Comparison of ENCODE assay signal across 8 cellular contexts in the genomic region with DNA sequence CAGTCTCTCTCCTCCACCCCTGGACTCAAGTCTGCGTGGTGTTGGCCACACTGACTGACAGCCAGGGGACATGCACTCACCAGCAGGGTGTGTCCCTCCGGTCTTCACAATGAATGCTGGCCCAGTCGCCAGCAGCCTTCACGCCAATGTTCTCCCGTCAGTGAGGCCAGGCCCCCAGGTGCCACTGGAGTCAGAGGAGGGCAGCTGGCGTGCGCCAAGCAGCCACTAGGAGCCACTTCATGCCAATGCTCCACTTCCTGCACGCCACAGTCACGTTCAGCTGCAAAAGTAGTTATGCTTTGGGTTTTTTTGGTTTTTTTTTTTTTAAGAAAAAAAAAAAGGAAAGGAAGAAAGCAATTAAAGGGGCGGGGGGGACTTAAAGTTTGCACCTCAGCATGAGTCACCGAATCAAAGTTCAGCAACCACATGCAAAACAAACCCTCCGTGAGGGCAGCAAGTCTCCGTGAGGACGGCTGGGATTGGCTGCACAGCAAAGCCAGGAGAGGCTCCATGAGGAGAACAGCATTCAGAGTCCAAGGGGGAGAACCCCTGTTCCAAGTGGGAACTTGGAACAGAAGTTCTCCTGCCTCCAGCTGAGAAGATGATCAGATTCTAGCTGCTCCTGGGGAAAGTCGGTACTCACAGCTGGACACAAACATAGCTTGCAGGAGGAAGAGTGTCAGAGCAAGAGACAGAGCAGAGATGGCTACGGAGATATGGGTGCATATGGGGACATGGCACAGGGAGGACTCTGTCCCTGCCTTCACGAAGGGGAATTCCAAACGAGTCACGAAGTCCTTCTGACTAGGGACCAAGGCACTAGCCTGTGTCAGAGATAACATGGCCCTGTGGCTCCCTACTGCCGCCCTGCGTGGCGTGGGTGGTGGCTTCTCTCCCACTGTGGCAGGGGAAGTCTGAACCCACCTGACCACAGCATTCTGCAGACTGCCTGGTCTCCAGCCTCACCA. TPM values are rescaled to one million over a fixed set of nuclear protein-coding genes. Genes with fewer than 3 reads are reported as not detected.
DNase-seq lines count a peak whose midpoint lies in the region; ATAC-seq, FAIRE-seq and TF ChIP-seq lines count a peak whose summit lies in the region.

A gene (minus strand): TSS at position 282 of the 968 bp plus-strand sequence. CDS start 10,471 bp downstream, outside the sequence.

- no peak for TF ChIP-seq POLR2A in H54 (IDR thresholded peaks at IDR 0.05; ENCODE audit: low read depth, low read length)

- no peak for TF ChIP-seq CTCF in astrocyte of the spinal cord (IDR thresholded peaks at IDR 0.05; ENCODE audit: low read depth, low read length)
- peak; percentile 35 for TF ChIP-seq CTCF in mucosa of descending colon (IDR thresholded peaks at IDR 0.05)

- in situ Hi-C loops in astrocyte of the spinal cord (cut with HindIII; ENCODE audit: low sequenced_read_pairs) = no loop called here

- H3K4me3 ChIP-seq in astrocyte of the spinal cord (ENCODE audit: low read depth, low read length) (no peak within 1 kb of the TSS), mucosa of descending colon (no peak within 1 kb of the TSS)

- DNase-seq in A172 (ENCODE audit: low spot score) (peak; percentile 39), T-helper 2 cell (peak; percentile 59 to 95 (median 73)), astrocyte of the spinal cord (ENCODE audit: low read depth, low spot score) (peak; percentile 81), mucosa of descending colon (peak; percentile 74 to 89 (median 85)), stromal cell of bone marrow (ENCODE audit: low read depth) (peak; percentile 19), H54 (ENCODE audit: insufficient read length, low spot score) (no peak)

- peaks cover 8% of the 10 kb centered on the region for H3K4me1 ChIP-seq in mucosa of descending colon (ENCODE audit: low read depth)

- H3K9me3 ChIP-seq in mucosa of descending colon = no peaks in the 10 kb centered on the region

- ATAC-seq in GM19023 (IDR thresholded peaks at IDR 0.05; ENCODE audit: unreplicated experiment) = peak; percentile 38
- peak; percentile 35 for ATAC-seq in HG03342 (IDR thresholded peaks at IDR 0.05; ENCODE audit: unreplicated experiment)
- ATAC-seq in mucosa of descending colon = peak; percentile 85

- H3K36me3 ChIP-seq in mucosa of descending colon (ENCODE audit: low read depth) = no peaks in the 10 kb centered on the region

- intact Hi-C loops in mucosa of descending colon (cut with DNase I, micrococcal nuclease) = no loop called here

- FAIRE-seq in H54 (lab: Jason Lieb, UNC) = no peak

RNA-seq across cellular contexts. Expression of the gene that starts here (rescaled TPM):
- total RNA-seq in A172 (2014; rRNA removed; shearing (Covaris generic)) = 0.03 TPM in 1 of 2 replicates, not detected in the other
- 1 to 10 TPM; 5.2 to 9.1 (median 8.9) TPM for total RNA-seq in mucosa of descending colon

Comparison
In these comparisons a context has a peak if more than half of its experiments do, and no peak if none do; other contexts are left out.
1. Peak in DNase-seq in A172; RNA of the gene not detected or under 1 TPM.
2. ATAC-seq: peak in every context shown above with its lines; median percentile 85 in mucosa of descending colon; 38 in GM19023; 35 in HG03342.